Comparison of ENCODE assay signal across 8 cellular contexts in the genomic region with DNA sequence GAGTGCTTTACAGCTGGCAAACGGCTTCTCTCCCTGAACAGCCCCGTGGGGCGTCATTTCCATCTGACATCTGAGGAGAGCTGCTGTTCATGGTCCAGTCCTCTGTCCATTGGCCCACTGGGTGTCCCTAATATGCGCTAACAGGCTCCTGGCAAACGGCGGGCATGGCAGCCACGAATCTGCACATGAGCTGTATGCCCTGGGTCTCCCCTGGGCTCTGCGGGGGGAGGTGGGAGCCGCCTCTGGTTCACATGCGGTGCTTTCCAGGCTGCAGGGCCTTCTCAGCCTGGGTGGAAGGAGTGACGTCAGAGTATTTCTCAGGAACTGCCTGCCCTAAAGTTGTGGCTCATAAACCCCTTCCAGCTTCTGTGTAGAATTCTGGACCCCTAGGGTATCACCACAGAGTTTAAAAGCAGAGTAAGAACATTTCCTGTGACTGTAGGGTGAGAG.
A peak's percentile ranks its signal among the peaks of the same experiment; 100 is the strongest.
DNase-seq lines count a peak whose midpoint lies in the region; ATAC-seq and TF ChIP-seq lines count a peak whose summit lies in the region.

No MANE protein-coding gene starts in this region.

- H3K4me3 ChIP-seq in NT2/D1 (ENCODE audit: insufficient read length, low read depth) (no peak overlapping the region), right cardiac atrium (ENCODE audit: low read length) (no peak overlapping the region)

- no peaks in the 10 kb centered on the region for H3K9me3 ChIP-seq in NT2/D1 (ENCODE audit: insufficient read depth, low read length)
- H3K9me3 ChIP-seq in right cardiac atrium (ENCODE audit: control insufficient read depth, low read length), result no peaks in the 10 kb centered on the region

- intact Hi-C loops in right cardiac atrium (cut with DNase I), result no loop called here

- peak; percentile 63 to 66 for ATAC-seq in right cardiac atrium
- ATAC-seq in GM18505 (IDR thresholded peaks at IDR 0.05; ENCODE audit: unreplicated experiment), result no peak

- no peak for TF ChIP-seq POLR2A in GM18505 (IDR thresholded peaks at IDR 0.05; ENCODE audit: borderline replicate concordance, extremely low read depth, insufficient read depth, insufficient read length)

- DNase-seq in NCI-H2029 treated with DMSO at 0.1 percent for 48 hours (lab: John Stamatoyannopoulos, UW) (peak; percentile 20), NCI-H2029 (lab: John Stamatoyannopoulos, UW) (no peak), NT2/D1 (ENCODE audit: low read depth, low spot score) (no peak), right cardiac atrium (peak; percentile 74 to 89 (median 89)), G401 (ENCODE audit: low spot score) (no peak)
- DNase-seq in activated effector memory CD4-positive, alpha-beta T cell treated with anti-CD3 and anti-CD28 coated beads, Interleukin-2, amount 50 U/mL, for 16 hours, result peak; percentile 92
- DNase-seq in stimulated activated CD4-positive, alpha-beta T cell treated with anti-CD3 and anti-CD28 coated beads, Interleukin-1b, Interleukin-23, amount 100 ng/mL, for 1 hour (ENCODE audit: low read depth in 2 of 2), result peak; percentile 34 to 56

- H3K36me3 ChIP-seq in NT2/D1 (ENCODE audit: insufficient read depth, insufficient read length, low read length), result peaks cover 3% of the 10 kb centered on the region

- H3K9ac ChIP-seq in NT2/D1 (ENCODE audit: insufficient read length, low read depth), result peak overlapping the region; percentile 4

- no peaks in the 10 kb centered on the region for H3K27me3 ChIP-seq in NT2/D1 (ENCODE audit: insufficient read depth, insufficient read length)
- H3K27me3 ChIP-seq in right cardiac atrium (ENCODE audit: control insufficient read depth, insufficient read depth), result no peaks in the 10 kb centered on the region

- whole genome bisulfite sequencing in right cardiac atrium, result 5% methylated on average over 11 of the region's 11 CpGs

- in situ Hi-C loops in G401 (cut with HindIII; ENCODE audit: low sequenced_read_pairs), result no loop called here

- H3K4me1 ChIP-seq in NT2/D1 (ENCODE audit: insufficient read depth, insufficient read length), result peaks cover 37% of the 10 kb centered on the region
- H3K4me1 ChIP-seq in right cardiac atrium (ENCODE audit: control insufficient read depth, insufficient read depth, low read length), result peaks cover 47% of the 10 kb centered on the region

- H3K27ac ChIP-seq in right cardiac atrium (ENCODE audit: low read length), result peak overlapping the region; percentile 69

Comparison
In these comparisons a context has a peak if more than half of its experiments do, and no peak if none do; other contexts are left out.
1. DNase-seq: peak in NCI-H2029 treated with DMSO at 0.1 percent for 48 hours (single experiment), activated effector memory CD4-positive, alpha-beta T cell treated with anti-CD3 and anti-CD28 coated beads, Interleukin-2, amount 50 U/mL, for 16 hours (single experiment), right cardiac atrium (3 of 3) and stimulated activated CD4-positive, alpha-beta T cell treated with anti-CD3 and anti-CD28 coated beads, Interleukin-1b, Interleukin-23, amount 100 ng/mL, for 1 hour (2 of 2); none in NCI-H2029 (single experiment), NT2/D1 (single experiment) and G401 (single experiment).